ENCODE assay signal across 15 cellular contexts in genomic region chr5:147160923-147161663, GRCh38.
"Had no signal": no experiment of that assay in that cellular context is flagged by ENCODE, and none has a peak within 500 bp of the region (broad histone marks: within the 10 kb centered on the region; RNA-seq: fewer than 3 reads in every experiment).

No MANE protein-coding gene starts in this region.

- ATAC-seq: activated CD8-positive, alpha-beta T cell treated with anti-CD3 and anti-CD28 coated beads for 36 hours; activated naive CD8-positive, alpha-beta T cell treated with anti-CD3 and anti-CD28 coated beads, Interleukin-2, amount 50 U/mL, for 24 hours; activated T-cell treated with anti-CD3 and anti-CD28 coated beads, Interleukin-2, amount 50 U/mL, for 72 hours; foreskin keratinocyte; heart left ventricle; left colon; mucosa of descending colon; naive thymus-derived CD8-positive, alpha-beta T cell had no signal

- H3K36me3 ChIP-seq: heart left ventricle, thoracic aorta had no signal

- H3K4me3 ChIP-seq: heart left ventricle, lung, mucosa of descending colon, thoracic aorta had no signal

- H3K27me3 ChIP-seq: foreskin keratinocyte had no signal

- DNase-seq: activated CD4-positive, alpha-beta T cell treated with anti-CD3 and anti-CD28 coated beads for 4 hours; activated CD8-positive, alpha-beta memory T cell treated with anti-CD3 and anti-CD28 coated beads, Interleukin-2, amount 50 U/mL, for 4 hours; activated CD8-positive, alpha-beta T cell treated with anti-CD3 and anti-CD28 coated beads for 36 hours; activated naive CD4-positive, alpha-beta T cell; activated naive CD8-positive, alpha-beta T cell treated with anti-CD3 and anti-CD28 coated beads, Interleukin-2, amount 50 U/mL, for 24 hours; activated T-cell treated with anti-CD3 and anti-CD28 coated beads, Interleukin-2, amount 50 U/mL, for 72 hours; foreskin keratinocyte; left colon; mucosa of descending colon; naive thymus-derived CD8-positive, alpha-beta T cell; stimulated activated CD4-positive, alpha-beta T cell treated with anti-CD3 and anti-CD28 coated beads, Interleukin-4, amount 100 ng/mL, for 1 hour; stimulated activated CD8-positive, alpha-beta memory T cell treated with anti-CD3 and anti-CD28 coated beads, Interleukin-4, amount 100 ng/mL, for 48 hours had no signal

- H3K27ac ChIP-seq: foreskin keratinocyte, heart left ventricle, thoracic aorta had no signal
